In the genomic region with DNA sequence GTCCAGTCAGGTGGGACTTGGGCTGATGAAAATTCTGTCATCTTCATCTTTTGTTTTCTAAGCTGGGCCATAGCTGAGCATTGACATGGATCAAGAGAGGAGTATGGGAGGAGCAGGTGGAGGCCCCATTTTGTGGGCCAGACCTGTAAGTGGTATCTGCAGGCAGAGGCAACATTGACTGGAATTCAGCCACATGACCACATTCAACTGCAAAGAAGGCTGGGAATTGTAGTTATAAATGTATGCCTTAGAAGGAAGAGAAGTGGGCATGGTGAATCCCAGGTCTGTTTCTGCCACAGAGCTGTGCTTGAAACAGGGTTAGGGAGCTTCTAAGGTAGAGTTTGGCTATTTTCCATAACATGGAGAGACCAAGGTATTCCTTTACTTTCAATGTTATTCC, we compare ENCODE assay signal across 31 cellular contexts. TPM values are rescaled to one million over a fixed set of nuclear protein-coding genes. Genes with fewer than 3 reads are reported as not detected.
"Had no signal": no experiment of that assay in that cellular context is flagged by ENCODE, and none has a peak within 500 bp of the region (broad histone marks: within the 10 kb centered on the region; RNA-seq: fewer than 3 reads in every experiment).

No MANE protein-coding gene starts in this region.

- H3K27ac ChIP-seq: adrenal gland, KMS-11, Peyer's patch, VCaP had no signal

- H3K36me3 ChIP-seq: adrenal gland, Peyer's patch had no signal

- DNase-seq: activated CD4-positive, alpha-beta T cell treated with anti-CD3 and anti-CD28 coated beads for 1 hour; activated CD4-positive, alpha-beta T cell treated with anti-CD3 and anti-CD28 coated beads for 48 hours; activated CD4-positive, alpha-beta T cell treated with anti-CD3 and anti-CD28 coated beads, Interleukin-2, amount 50 U/mL, for 48 hours; activated CD4-positive, CD25-positive, alpha-beta regulatory T cell; activated CD8-positive, alpha-beta T cell treated with anti-CD3 and anti-CD28 coated beads, Interleukin-2, amount 10 ng/mL, durations not matched to agents 7 days and 5 days; activated gamma-delta T cell; activated naive CD4-positive, alpha-beta T cell treated with anti-CD3 and anti-CD28 coated beads for 36 hours; activated T-cell treated with anti-CD3 and anti-CD28 coated beads, Interleukin-2, amount 50 U/mL, for 24 hours; adrenal gland; central memory CD4-positive, alpha-beta T cell; NCI-H1105; NCI-H1417 treated with DMSO at 0.1 percent for 48 hours; NCI-H1694; NCI-H1930; NCI-H2081 treated with DMSO at 0.1 percent for 48 hours; NCI-H226; NCI-H446 treated with DMSO at 0.1 percent for 48 hours; NCI-H524; NK-92 treated with Interleukin-12 subunit alpha and Interleukin-12 subunit beta, amount 100 ng/mL, for 24 hours; PC-3; Peyer's patch; RPMI8226; SHP77 treated with DMSO at 0.1 percent for 48 hours; SW 1271; T-helper 1 cell; T-helper 2 cell; T-helper 9 cell had no signal

- H3K4me2 ChIP-seq: KMS-11 had no signal

- H3K4me3 ChIP-seq: adrenal gland, Peyer's patch had no signal

- H3K9ac ChIP-seq: KMS-11 had no signal

- H3K9me3 ChIP-seq: adrenal gland, Peyer's patch had no signal

- H3K27me3 ChIP-seq: adrenal gland, Peyer's patch had no signal

- ATAC-seq: activated CD8-positive, alpha-beta T cell treated with anti-CD3 and anti-CD28 coated beads, Interleukin-2, amount 10 ng/mL, durations not matched to agents 7 days and 5 days; activated naive CD4-positive, alpha-beta T cell treated with anti-CD3 and anti-CD28 coated beads, Interleukin-2, amount 50 U/mL, for 72 hours; PC-3 had no signal

RNA-seq across cellular contexts. Expression of a gene that starts 11.4 kb away (rescaled TPM):
- total RNA-seq: activated naive CD4-positive, alpha-beta T cell treated with anti-CD3 and anti-CD28 coated beads for 36 hours; activated naive CD4-positive, alpha-beta T cell treated with anti-CD3 and anti-CD28 coated beads, Interleukin-2, amount 50 U/mL, for 72 hours; activated T-helper 2 cell treated with anti-CD3 and anti-CD28 coated beads, Interferon-gamma antibody, Interleukin-2, Interleukin-4, amounts not matched to agents 10 μg/mL and 5 μg/mL and 100 μg/mL, durations not matched to agents 14 hours and 24 hours and 36 hours; PC-3 had no signal
